Comparison of ENCODE assay signal across 1 cellular context in the genomic region with DNA sequence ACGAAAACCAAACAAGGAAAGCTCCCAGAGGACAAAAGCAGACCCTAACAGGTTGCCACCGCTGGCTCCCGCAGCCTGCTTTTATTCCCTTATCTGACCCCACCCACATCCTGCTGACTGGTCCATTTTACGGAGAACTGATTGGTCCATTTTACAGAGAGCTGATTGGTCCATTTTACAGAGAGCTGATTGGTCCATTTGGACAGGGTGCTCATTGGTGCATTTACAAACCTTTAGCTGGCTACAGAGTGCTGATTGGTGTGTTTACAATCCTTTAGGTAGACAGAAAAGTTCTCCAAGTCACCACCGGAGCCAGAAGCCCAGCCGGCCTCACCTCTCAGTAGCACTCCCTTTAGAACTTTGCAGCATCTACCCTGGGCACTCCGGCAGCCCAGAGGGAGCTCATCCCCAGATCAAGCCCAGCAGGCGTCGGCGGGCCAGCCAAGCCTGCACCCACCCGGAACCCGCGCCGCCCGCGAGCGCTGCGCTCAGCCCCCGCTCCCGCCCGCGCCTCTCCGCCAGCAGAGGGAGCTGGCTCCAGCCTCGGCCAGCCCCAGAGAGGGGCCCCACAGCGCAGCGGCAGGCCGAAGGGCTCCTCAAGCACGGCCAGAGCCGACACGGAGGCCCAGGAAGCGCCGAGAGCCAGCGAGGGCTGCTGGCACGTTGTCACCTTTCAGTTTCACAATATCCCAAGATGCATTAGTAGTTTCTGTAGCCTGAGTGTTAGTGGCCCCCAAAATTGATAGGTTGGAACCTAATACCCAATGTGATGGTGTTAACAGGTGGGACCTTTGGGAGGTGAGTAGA.
A peak's percentile ranks its signal among the peaks of the same experiment; 100 is the strongest.
TF ChIP-seq lines count a peak whose summit lies in the region.

No MANE protein-coding gene starts in this region.

TF ChIP-seq in HepG2, 621 proteins besides CTCF, POLR2A, EP300 and RAD21 (continued from another document and continues in another):
- TF ChIP-seq, protein P1, sequence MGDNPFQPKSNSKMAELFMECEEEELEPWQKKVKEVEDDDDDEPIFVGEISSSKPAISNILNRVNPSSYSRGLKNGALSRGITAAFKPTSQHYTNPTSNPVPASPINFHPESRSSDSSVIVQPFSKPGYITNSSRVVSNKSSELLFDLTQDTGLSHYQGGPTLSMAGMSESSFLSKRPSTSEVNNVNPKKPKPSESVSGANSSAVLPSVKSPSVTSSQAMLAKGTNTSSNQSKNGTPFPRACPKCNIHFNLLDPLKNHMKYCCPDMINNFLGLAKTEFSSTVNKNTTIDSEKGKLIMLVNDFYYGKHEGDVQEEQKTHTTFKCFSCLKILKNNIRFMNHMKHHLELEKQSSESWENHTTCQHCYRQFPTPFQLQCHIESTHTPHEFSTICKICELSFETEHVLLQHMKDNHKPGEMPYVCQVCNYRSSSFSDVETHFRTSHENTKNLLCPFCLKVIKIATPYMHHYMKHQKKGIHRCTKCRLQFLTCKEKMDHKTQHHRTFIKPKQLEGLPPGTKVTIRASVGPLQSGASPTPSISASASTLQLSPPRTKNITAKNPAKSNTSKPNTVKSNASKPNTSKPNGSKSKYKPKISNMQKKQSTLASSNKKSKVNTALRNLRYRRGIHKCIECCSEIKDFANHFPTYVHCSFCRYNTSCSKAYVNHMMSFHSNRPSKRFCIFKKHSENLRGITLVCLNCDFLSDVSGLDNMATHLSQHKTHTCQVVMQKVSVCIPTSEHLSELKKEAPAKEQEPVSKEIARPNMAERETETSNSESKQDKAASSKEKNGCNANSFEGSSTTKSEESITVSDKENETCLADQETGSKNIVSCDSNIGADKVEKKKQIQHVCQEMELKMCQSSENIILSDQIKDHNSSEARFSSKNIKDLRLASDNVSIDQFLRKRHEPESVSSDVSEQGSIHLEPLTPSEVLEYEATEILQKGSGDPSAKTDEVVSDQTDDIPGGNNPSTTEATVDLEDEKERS (CRISPR knock-in tag; IDR thresholded peaks at IDR 0.05), result no peak
- TF ChIP-seq SRY (CRISPR knock-in tag; IDR thresholded peaks at IDR 0.05) (0 out of 2 replicates have a peak, but pooled peaks have one; percentile 30), PCBP1 (IDR thresholded peaks at IDR 0.05; ENCODE audit: borderline replicate concordance, low read depth, low read length) (no peak), ZNF841 (CRISPR knock-in tag; IDR thresholded peaks at IDR 0.05; ENCODE audit: borderline replicate concordance) (no peak), ZHX2 (IDR thresholded peaks at IDR 0.05; ENCODE audit: low read depth) (no peak), ZHX2 (CRISPR knock-in tag; IDR thresholded peaks at IDR 0.05; ENCODE audit: borderline replicate concordance) (no peak), TBX2 (CRISPR knock-in tag; IDR thresholded peaks at IDR 0.05; ENCODE audit: borderline replicate concordance) (peak; percentile 54; the same call in 1 of the 2 replicates), GABPB1 (CRISPR knock-in tag; IDR thresholded peaks at IDR 0.05) (peak; percentile 58; the same call in 1 of the 2 replicates), KLF6 (CRISPR knock-in tag; IDR thresholded peaks at IDR 0.05) (no peak), STAG1 (CRISPR knock-in tag; IDR thresholded peaks at IDR 0.05) (peak; percentile 80), PHF21A (CRISPR knock-in tag; IDR thresholded peaks at IDR 0.05) (peak; percentile 53; the same call in 1 of the 2 replicates), HOXA3 (CRISPR knock-in tag; IDR thresholded peaks at IDR 0.05) (peak; percentile 67), UBTF (CRISPR knock-in tag; IDR thresholded peaks at IDR 0.05) (peak; percentile 82), RFXAP (CRISPR knock-in tag; IDR thresholded peaks at IDR 0.05; ENCODE audit: borderline replicate concordance) (0 out of 2 replicates have a peak, but pooled peaks have one; percentile 34), ZNF30 (CRISPR knock-in tag; IDR thresholded peaks at IDR 0.05) (no peak), ZNF296 (CRISPR knock-in tag; conservative IDR thresholded peaks at IDR 0.05) (no peak)
- TF ChIP-seq, protein P2, sequence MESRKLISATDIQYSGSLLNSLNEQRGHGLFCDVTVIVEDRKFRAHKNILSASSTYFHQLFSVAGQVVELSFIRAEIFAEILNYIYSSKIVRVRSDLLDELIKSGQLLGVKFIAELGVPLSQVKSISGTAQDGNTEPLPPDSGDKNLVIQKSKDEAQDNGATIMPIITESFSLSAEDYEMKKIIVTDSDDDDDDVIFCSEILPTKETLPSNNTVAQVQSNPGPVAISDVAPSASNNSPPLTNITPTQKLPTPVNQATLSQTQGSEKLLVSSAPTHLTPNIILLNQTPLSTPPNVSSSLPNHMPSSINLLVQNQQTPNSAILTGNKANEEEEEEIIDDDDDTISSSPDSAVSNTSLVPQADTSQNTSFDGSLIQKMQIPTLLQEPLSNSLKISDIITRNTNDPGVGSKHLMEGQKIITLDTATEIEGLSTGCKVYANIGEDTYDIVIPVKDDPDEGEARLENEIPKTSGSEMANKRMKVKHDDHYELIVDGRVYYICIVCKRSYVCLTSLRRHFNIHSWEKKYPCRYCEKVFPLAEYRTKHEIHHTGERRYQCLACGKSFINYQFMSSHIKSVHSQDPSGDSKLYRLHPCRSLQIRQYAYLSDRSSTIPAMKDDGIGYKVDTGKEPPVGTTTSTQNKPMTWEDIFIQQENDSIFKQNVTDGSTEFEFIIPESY (CRISPR knock-in tag; IDR thresholded peaks at IDR 0.05), result peak; percentile 98
- TF ChIP-seq, protein P3, sequence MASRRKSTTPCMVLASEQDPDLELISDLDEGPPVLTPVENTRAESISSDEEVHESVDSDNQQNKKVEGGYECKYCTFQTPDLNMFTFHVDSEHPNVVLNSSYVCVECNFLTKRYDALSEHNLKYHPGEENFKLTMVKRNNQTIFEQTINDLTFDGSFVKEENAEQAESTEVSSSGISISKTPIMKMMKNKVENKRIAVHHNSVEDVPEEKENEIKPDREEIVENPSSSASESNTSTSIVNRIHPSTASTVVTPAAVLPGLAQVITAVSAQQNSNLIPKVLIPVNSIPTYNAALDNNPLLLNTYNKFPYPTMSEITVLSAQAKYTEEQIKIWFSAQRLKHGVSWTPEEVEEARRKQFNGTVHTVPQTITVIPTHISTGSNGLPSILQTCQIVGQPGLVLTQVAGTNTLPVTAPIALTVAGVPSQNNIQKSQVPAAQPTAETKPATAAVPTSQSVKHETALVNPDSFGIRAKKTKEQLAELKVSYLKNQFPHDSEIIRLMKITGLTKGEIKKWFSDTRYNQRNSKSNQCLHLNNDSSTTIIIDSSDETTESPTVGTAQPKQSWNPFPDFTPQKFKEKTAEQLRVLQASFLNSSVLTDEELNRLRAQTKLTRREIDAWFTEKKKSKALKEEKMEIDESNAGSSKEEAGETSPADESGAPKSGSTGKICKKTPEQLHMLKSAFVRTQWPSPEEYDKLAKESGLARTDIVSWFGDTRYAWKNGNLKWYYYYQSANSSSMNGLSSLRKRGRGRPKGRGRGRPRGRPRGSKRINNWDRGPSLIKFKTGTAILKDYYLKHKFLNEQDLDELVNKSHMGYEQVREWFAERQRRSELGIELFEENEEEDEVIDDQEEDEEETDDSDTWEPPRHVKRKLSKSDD (CRISPR knock-in tag; IDR thresholded peaks at IDR 0.05; ENCODE audit: low read depth), result 0 out of 2 replicates have a peak, but pooled peaks have one; percentile 58
- TF ChIP-seq, protein P4, sequence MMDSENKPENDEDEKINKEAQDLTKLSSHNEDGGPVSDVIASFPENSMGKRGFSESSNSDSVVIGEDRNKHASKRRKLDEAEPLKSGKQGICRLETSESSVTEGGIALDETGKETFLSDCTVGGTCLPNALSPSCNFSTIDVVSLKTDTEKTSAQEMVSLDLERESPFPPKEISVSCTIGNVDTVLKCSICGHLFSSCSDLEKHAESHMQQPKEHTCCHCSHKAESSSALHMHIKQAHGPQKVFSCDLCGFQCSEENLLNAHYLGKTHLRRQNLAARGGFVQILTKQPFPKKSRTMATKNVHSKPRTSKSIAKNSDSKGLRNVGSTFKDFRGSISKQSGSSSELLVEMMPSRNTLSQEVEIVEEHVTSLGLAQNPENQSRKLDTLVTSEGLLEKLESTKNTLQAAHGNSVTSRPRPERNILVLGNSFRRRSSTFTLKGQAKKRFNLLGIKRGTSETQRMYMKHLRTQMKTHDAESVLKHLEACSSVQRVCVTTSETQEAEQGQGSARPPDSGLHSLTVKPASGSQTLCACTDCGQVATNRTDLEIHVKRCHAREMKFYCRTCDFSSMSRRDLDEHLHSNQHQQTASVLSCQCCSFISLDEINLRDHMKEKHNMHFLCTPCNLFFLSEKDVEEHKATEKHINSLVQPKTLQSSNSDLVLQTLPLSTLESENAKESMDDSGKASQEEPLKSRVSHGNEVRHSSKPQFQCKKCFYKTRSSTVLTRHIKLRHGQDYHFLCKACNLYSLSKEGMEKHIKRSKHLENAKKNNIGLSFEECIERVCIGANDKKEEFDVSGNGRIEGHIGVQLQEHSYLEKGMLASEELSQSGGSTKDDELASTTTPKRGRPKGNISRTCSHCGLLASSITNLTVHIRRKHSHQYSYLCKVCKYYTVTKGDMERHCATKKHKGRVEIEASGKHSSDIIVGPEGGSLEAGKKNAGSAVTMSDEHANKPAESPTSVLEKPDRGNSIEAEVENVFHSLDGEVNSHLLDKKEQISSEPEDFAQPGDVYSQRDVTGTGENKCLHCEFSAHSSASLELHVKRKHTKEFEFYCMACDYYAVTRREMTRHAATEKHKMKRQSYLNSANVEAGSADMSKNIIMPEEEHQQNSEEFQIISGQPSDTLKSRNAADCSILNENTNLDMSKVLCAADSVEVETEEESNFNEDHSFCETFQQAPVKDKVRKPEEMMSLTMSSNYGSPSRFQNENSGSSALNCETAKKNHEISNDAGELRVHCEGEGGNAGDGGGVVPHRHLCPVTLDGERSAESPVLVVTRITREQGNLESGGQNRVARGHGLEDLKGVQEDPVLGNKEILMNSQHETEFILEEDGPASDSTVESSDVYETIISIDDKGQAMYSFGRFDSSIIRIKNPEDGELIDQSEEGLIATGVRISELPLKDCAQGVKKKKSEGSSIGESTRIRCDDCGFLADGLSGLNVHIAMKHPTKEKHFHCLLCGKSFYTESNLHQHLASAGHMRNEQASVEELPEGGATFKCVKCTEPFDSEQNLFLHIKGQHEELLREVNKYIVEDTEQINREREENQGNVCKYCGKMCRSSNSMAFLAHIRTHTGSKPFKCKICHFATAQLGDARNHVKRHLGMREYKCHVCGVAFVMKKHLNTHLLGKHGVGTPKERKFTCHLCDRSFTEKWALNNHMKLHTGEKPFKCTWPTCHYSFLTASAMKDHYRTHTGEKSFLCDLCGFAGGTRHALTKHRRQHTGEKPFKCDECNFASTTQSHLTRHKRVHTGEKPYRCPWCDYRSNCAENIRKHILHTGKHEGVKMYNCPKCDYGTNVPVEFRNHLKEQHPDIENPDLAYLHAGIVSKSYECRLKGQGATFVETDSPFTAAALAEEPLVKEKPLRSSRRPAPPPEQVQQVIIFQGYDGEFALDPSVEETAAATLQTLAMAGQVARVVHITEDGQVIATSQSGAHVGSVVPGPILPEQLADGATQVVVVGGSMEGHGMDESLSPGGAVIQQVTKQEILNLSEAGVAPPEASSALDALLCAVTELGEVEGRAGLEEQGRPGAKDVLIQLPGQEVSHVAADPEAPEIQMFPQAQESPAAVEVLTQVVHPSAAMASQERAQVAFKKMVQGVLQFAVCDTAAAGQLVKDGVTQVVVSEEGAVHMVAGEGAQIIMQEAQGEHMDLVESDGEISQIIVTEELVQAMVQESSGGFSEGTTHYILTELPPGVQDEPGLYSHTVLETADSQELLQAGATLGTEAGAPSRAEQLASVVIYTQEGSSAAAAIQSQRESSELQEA (CRISPR knock-in tag; IDR thresholded peaks at IDR 0.05; ENCODE audit: not compliant biosample characterization), result peak; percentile 65
